28 cellular contexts compared by ENCODE assay signal in the genomic region with DNA sequence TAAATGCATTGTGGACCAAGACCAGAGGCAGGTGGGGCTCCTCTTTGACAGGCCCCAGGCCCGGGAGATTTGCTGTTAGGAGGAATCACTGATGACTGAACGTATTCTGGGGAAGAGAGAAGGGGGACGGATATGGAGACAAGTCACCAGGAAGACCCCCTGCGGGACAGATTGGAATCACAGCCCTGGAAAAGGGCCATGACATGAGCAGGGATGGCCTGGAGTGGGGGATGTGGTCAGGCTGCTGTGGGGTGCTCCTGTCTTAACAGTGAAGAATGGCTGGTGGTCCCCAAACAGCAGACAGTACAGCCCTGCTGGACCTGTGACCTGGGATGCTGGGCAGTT. TPM values are rescaled to one million over a fixed set of nuclear protein-coding genes. Genes with fewer than 3 reads are reported as not detected.
"Had no signal": no experiment of that assay in that cellular context is flagged by ENCODE, and none has a peak within 500 bp of the region (broad histone marks: within the 10 kb centered on the region; RNA-seq: fewer than 3 reads in every experiment).

No MANE protein-coding gene starts in this region.

- H3K4me3 ChIP-seq: ascending aorta, body of pancreas, coronary artery, Peyer's patch, SJSA1 had no signal

- FAIRE-seq: bronchial epithelial cell, TTC549 had no signal

- H3K27ac ChIP-seq: ascending aorta, body of pancreas, coronary artery, Peyer's patch, SJSA1 had no signal

- ATAC-seq: activated T-helper 17 cell treated with anti-CD3 and anti-CD28 coated beads, Interleukin-2, amount 50 U/mL, for 72 hours; body of pancreas; T-cell had no signal

- H3K27me3 ChIP-seq: ascending aorta, SJSA1 had no signal

- DNase-seq: activated CD4-positive, alpha-beta memory T cell treated with anti-CD3 and anti-CD28 coated beads, Interleukin-2, amount 10 ng/mL, durations not matched to agents 7 days and 5 days; activated CD4-positive, alpha-beta T cell treated with anti-CD3 and anti-CD28 coated beads, Interleukin-2, amount 10 ng/mL, durations not matched to agents 7 days and 5 days; activated CD4-positive, CD25-positive, alpha-beta regulatory T cell; activated gamma-delta T cell; activated naive CD4-positive, alpha-beta T cell treated with anti-CD3 and anti-CD28 coated beads for 36 hours; activated T-cell treated with anti-CD3 and anti-CD28 coated beads for 4 hours; activated T-cell treated with anti-CD3 and anti-CD28 coated beads, Interleukin-2, amount 50 U/mL, for 48 hours; body of pancreas; central memory CD4-positive, alpha-beta T cell; MM.1S; NCI-H1105; NCI-H1436; NCI-H1694 treated with DMSO at 0.1 percent for 48 hours; NCI-H2029 treated with DMSO at 0.1 percent for 48 hours; NCI-H345; NCI-H510A; NK-92 treated with Interleukin-12 subunit alpha and Interleukin-12 subunit beta, amount 100 ng/mL, for 24 hours; Peyer's patch; SHP77; T-cell; T-helper 2 cell; T1000 had no signal

- H3K36me3 ChIP-seq: ascending aorta, Peyer's patch, SJSA1 had no signal

- H3K9me3 ChIP-seq: ascending aorta, body of pancreas, Peyer's patch had no signal

RNA-seq across cellular contexts. Expression of gene MGAT5B, which starts 23.7 kb away (rescaled TPM):
- total RNA-seq: ascending aorta, bronchial epithelial cell had no signal
